31 cellular contexts compared by ENCODE assay signal in the genomic region with DNA sequence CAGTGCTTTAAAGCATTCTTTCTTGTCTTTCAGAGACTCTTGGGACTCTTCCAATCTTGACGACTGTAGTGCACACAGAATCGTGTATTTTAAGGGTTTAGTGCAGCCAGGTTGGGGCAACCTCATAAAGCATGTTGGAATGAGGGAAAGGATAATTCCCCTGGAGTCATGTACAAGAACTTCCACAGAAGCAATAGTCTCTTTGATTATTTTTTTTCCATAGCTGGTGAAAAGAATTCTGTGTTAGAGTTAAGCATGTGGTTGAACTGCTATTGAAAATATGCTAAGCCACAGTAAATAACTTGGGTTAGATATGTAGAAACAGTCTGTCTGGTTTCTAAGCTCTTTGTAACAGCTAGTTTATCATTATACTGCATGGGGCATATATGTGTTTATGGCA.
DNase-seq lines count a peak whose midpoint lies in the region; ATAC-seq and TF ChIP-seq lines count a peak whose summit lies in the region.
"Had no signal": no experiment of that assay in that cellular context is flagged by ENCODE, and none has a peak within 500 bp of the region (broad histone marks: within the 10 kb centered on the region; RNA-seq: fewer than 3 reads in every experiment).

No MANE protein-coding gene starts in this region.

- H2BK20ac ChIP-seq in H9 (ENCODE audit: low read depth, low read length, poor library complexity, severe bottlenecking): no peak overlapping the region

- H4K5ac ChIP-seq in H9 (ENCODE audit: insufficient read length, low read depth, low read length): no peak overlapping the region

- WGBS in H9 (ENCODE audit: extremely low coverage, insufficient read length, low lambda C conversion rate): no CpG with 5 or more reads among the region's 2 CpGs

- H3K4me2 ChIP-seq in fibroblast of lung (ENCODE audit: extremely low read depth, insufficient read depth, low read length) (no peak overlapping the region), osteoblast (ENCODE audit: insufficient read depth, low read length) (no peak overlapping the region), H9 (ENCODE audit: insufficient read depth, insufficient read length, low read length) (no peak overlapping the region)
- H3K4me2 ChIP-seq: BLaER1, hepatocyte had no signal

- no peak overlapping the region for H4K8ac ChIP-seq in H9 (replicated peaks; ENCODE audit: insufficient read length, low read depth, low read length)

- H3K9me3 ChIP-seq in fibroblast of lung (ENCODE audit: control insufficient read depth, insufficient read depth, low read depth, low read length) (no peaks in the 10 kb centered on the region), osteoblast (ENCODE audit: low read depth, low read length) (no peaks in the 10 kb centered on the region), H9 (ENCODE audit: control insufficient read depth, low read depth, low read length) (no peaks in the 10 kb centered on the region)
- H3K9me3 ChIP-seq: Caco-2, SJSA1 had no signal

- no peak overlapping the region for H3K27ac ChIP-seq in fibroblast of lung (ENCODE audit: insufficient read depth, low read length)
- no peak overlapping the region for H3K27ac ChIP-seq in osteoblast (ENCODE audit: low read depth, low read length)
- no peak overlapping the region for H3K27ac ChIP-seq in H9 (ENCODE audit: insufficient read length, low read depth, low read length)
- H3K27ac ChIP-seq: BLaER1, brain microvascular endothelial cell, dorsolateral prefrontal cortex, esophagus muscularis mucosa, GM23248, hepatocyte, SJSA1, suprapubic skin had no signal

- H3K4me3 ChIP-seq in fibroblast of lung (replicated peaks in 1 of 4; ENCODE audit: control extremely low read depth in 1 of 4, insufficient read depth in 1 of 4, low read depth in 3 of 4, low read length in 4 of 4) (no peak overlapping the region), osteoblast (ENCODE audit: insufficient read depth, low read length) (no peak overlapping the region)
- H3K4me3 ChIP-seq: BLaER1, dorsolateral prefrontal cortex, esophagus muscularis mucosa, GM23248, hepatocyte, SJSA1, suprapubic skin had no signal

- no peak overlapping the region for H3K14ac ChIP-seq in H9 (ENCODE audit: insufficient read depth, low read length)

- no peaks in the 10 kb centered on the region for H3K79me1 ChIP-seq in H9 (ENCODE audit: insufficient read depth, low read depth, low read length, poor library complexity, severe bottlenecking)

- H3K9ac ChIP-seq in fibroblast of lung (ENCODE audit: insufficient read depth, low read length) (no peak overlapping the region), H9 (ENCODE audit: extremely low read depth, insufficient read length, low read length) (no peak overlapping the region)
- H3K9ac ChIP-seq: BLaER1, GM23248 had no signal

- no peaks in the 10 kb centered on the region for H3K27me3 Mint-ChIP-seq in H9 (ENCODE audit: low read depth)
- H3K27me3 Mint-ChIP-seq in stimulated activated naive CD8-positive, alpha-beta T cell treated with anti-CD3 and anti-CD28 coated beads, Interleukin-15, amount 100 ng/mL, for 72 hours: peaks cover 18% of the 10 kb centered on the region
- H3K27me3 Mint-ChIP-seq: natural killer cell treated with Interleukin-12 subunit alpha and Interleukin-12 subunit beta and Interleukin-15 and Interleukin-18, amount 100 ng/mL, for 72 hours had no signal

- no peak overlapping the region for H2BK120ac ChIP-seq in H9 (ENCODE audit: low read depth, low read length, poor library complexity, severe bottlenecking)

- H4K20me1 ChIP-seq in fibroblast of lung (ENCODE audit: control insufficient read depth, extremely low read depth, insufficient read depth, low read length): no peaks in the 10 kb centered on the region
- H4K20me1 ChIP-seq in osteoblast (ENCODE audit: insufficient read depth, low read length): no peaks in the 10 kb centered on the region
- no peaks in the 10 kb centered on the region for H4K20me1 ChIP-seq in H9 (ENCODE audit: control insufficient read depth, insufficient read depth, insufficient read length)
- H4K20me1 ChIP-seq: BLaER1 had no signal

- TF ChIP-seq CTCF in fibroblast of lung (conservative IDR thresholded peaks at IDR 0.05 in 1 of 2, IDR thresholded peaks at IDR 0.05 in 1 of 2; ENCODE audit: low read depth in 1 of 2, low read length in 2 of 2) (no peak), osteoblast (IDR thresholded peaks at IDR 0.05; ENCODE audit: extremely low read depth, low read depth, low read length) (no peak), H9 (conservative IDR thresholded peaks at IDR 0.05) (no peak)

- ATAC-seq in GM19023 (IDR thresholded peaks at IDR 0.05; ENCODE audit: unreplicated experiment): no peak
- no peak for ATAC-seq in stimulated activated naive CD8-positive, alpha-beta T cell treated with anti-CD3 and anti-CD28 coated beads, Interleukin-15, amount 100 ng/mL, for 72 hours
- ATAC-seq: left cardiac atrium; natural killer cell treated with Interleukin-12 subunit alpha and Interleukin-12 subunit beta and Interleukin-15 and Interleukin-18, amount 100 ng/mL, for 72 hours; T-helper 17 cell had no signal

- DNase-seq in AG20443 (ENCODE audit: low spot score) (peak; percentile 22), RPMI7951 (ENCODE audit: low read depth) (peak; percentile 55), fibroblast of lung (ENCODE audit: low read depth in 2 of 2) (peak; percentile 24 to 84), osteoblast (ENCODE audit: insufficient read length, low spot score, missing footprints) (peak; percentile 27), H9 (no peak), NCI-H524 treated with DMSO at 0.1 percent for 48 hours (lab: John Stamatoyannopoulos, UW) (no peak)
- no peak for DNase-seq in stimulated activated naive CD8-positive, alpha-beta T cell treated with anti-CD3 and anti-CD28 coated beads, Interleukin-15, amount 100 ng/mL, for 72 hours
- DNase-seq: activated CD4-positive, alpha-beta T cell treated with anti-CD3 and anti-CD28 coated beads, Interleukin-2, amount 50 U/mL, for 1 hour; activated CD4-positive, CD25-positive, alpha-beta regulatory T cell; activated gamma-delta T cell treated with Interleukin-2 at 50 U/mL for 16 hours; activated T-cell treated with anti-CD3 and anti-CD28 coated beads, Interleukin-2, amount 50 U/mL, for 48 hours; brain microvascular endothelial cell; Caco-2; cerebellar nuclear complex; DMS53; dorsolateral prefrontal cortex; GDM1; GM23248; left cardiac atrium; NCI-H1092; NCI-H1694; small intestine; stimulated activated naive CD4-positive, alpha-beta T cell; T-helper 17 cell had no signal

- no peaks in the 10 kb centered on the region for H3K23me2 ChIP-seq in H9 (ENCODE audit: insufficient read length, low read depth, low read length, poor library complexity, severe bottlenecking)

- H2BK5ac ChIP-seq in H9 (ENCODE audit: insufficient read length, low read length): no peak overlapping the region

- no peak overlapping the region for H2BK15ac ChIP-seq in H9 (ENCODE audit: low read depth, low read length)

- H2AFZ ChIP-seq in fibroblast of lung (ENCODE audit: low read length) (no peak overlapping the region), osteoblast (ENCODE audit: low read length) (no peak overlapping the region), H9 (ENCODE audit: low read length) (no peak overlapping the region)
- H2AFZ ChIP-seq: GM23248, hepatocyte had no signal

- peaks cover 14 to 15% of the 10 kb centered on the region in 2 experiments for H3K9me3 Mint-ChIP-seq in H9
- peaks cover 3 to 11% of the 10 kb centered on the region in 2 donors for H3K9me3 Mint-ChIP-seq in stimulated activated naive CD8-positive, alpha-beta T cell treated with anti-CD3 and anti-CD28 coated beads, Interleukin-15, amount 100 ng/mL, for 72 hours

- H3K56ac ChIP-seq in H9 (ENCODE audit: insufficient read length, low read depth, low read length): no peak overlapping the region

- H2BK12ac ChIP-seq in H9 (ENCODE audit: insufficient read length, low read depth, low read length): no peak overlapping the region

- H3K23ac ChIP-seq in H9 (ENCODE audit: insufficient read length, low read depth, low read length): no peak overlapping the region

- peaks cover 2% of the 10 kb centered on the region for H3K27me3 ChIP-seq in fibroblast of lung (ENCODE audit: control insufficient read depth, insufficient read depth, low read length)
- no peaks in the 10 kb centered on the region for H3K27me3 ChIP-seq in osteoblast (ENCODE audit: insufficient read depth, low read length)
- no peaks in the 10 kb centered on the region for H3K27me3 ChIP-seq in H9 (ENCODE audit: insufficient read depth, low read length)
- H3K27me3 ChIP-seq: BLaER1, brain microvascular endothelial cell, dorsolateral prefrontal cortex, hepatocyte, SJSA1 had no signal

- no peak overlapping the region for H3K4me3 Mint-ChIP-seq in H9
- H3K4me3 Mint-ChIP-seq in stimulated activated naive CD8-positive, alpha-beta T cell treated with anti-CD3 and anti-CD28 coated beads, Interleukin-15, amount 100 ng/mL, for 72 hours: no peak overlapping the region
- H3K4me3 Mint-ChIP-seq: natural killer cell treated with Interleukin-12 subunit alpha and Interleukin-12 subunit beta and Interleukin-15 and Interleukin-18, amount 100 ng/mL, for 72 hours; T-helper 17 cell had no signal

- no peaks in the 10 kb centered on the region for H3K36me3 ChIP-seq in fibroblast of lung (ENCODE audit: control insufficient read depth, insufficient read depth, low read length)
- H3K36me3 ChIP-seq in osteoblast (ENCODE audit: insufficient read depth, low read length): no peaks in the 10 kb centered on the region
- H3K36me3 ChIP-seq: BLaER1, brain microvascular endothelial cell, esophagus muscularis mucosa, SJSA1, suprapubic skin had no signal

- H3K79me2 ChIP-seq in fibroblast of lung (ENCODE audit: control insufficient read depth, insufficient read depth, low read length): no peaks in the 10 kb centered on the region
- no peaks in the 10 kb centered on the region for H3K79me2 ChIP-seq in osteoblast (ENCODE audit: insufficient read depth, low read length)
- H3K79me2 ChIP-seq in H9 (ENCODE audit: insufficient read depth, low read length): no peaks in the 10 kb centered on the region
- H3K79me2 ChIP-seq: hepatocyte had no signal

- no peak overlapping the region for H3K4ac ChIP-seq in H9 (ENCODE audit: low read depth, low read length)

- H4K91ac ChIP-seq in H9 (ENCODE audit: insufficient read length, low read depth, low read length): no peak overlapping the region

- no peak overlapping the region for H3T11ph ChIP-seq in H9 (ENCODE audit: low read length)

- no peaks in the 10 kb centered on the region for H3K4me1 ChIP-seq in fibroblast of lung (ENCODE audit: control insufficient read depth, extremely low read depth, insufficient read depth, low read length)
- H3K4me1 ChIP-seq in osteoblast (ENCODE audit: insufficient read depth, low read length): peaks cover 3% of the 10 kb centered on the region
- no peaks in the 10 kb centered on the region for H3K4me1 ChIP-seq in H9 (ENCODE audit: insufficient read depth, low read length)
- H3K4me1 ChIP-seq: BLaER1, Caco-2, esophagus muscularis mucosa, SJSA1, suprapubic skin had no signal

- no peak overlapping the region for H3K18ac ChIP-seq in H9 (ENCODE audit: insufficient read length, low read depth, low read length)

- no peak overlapping the region for H3K27ac Mint-ChIP-seq in H9
- H3K27ac Mint-ChIP-seq in stimulated activated naive CD8-positive, alpha-beta T cell treated with anti-CD3 and anti-CD28 coated beads, Interleukin-15, amount 100 ng/mL, for 72 hours: no peak overlapping the region
- H3K27ac Mint-ChIP-seq: natural killer cell treated with Interleukin-12 subunit alpha and Interleukin-12 subunit beta and Interleukin-15 and Interleukin-18, amount 100 ng/mL, for 72 hours; T-helper 17 cell had no signal

- no peak overlapping the region for H2AK5ac ChIP-seq in H9 (ENCODE audit: insufficient read length, low read length)

- H3K36me3 Mint-ChIP-seq in H9 (ENCODE audit: insufficient read depth in 1 of 3, low read depth in 3 of 3): peaks cover 3 to 14% (median 3%) of the 10 kb centered on the region in 3 experiments

- peaks cover 0 to 15% of the 10 kb centered on the region in 2 experiments for H3K4me1 Mint-ChIP-seq in H9
- H3K4me1 Mint-ChIP-seq in stimulated activated naive CD8-positive, alpha-beta T cell treated with anti-CD3 and anti-CD28 coated beads, Interleukin-15, amount 100 ng/mL, for 72 hours: no peaks in the 10 kb centered on the region
- H3K4me1 Mint-ChIP-seq: T-helper 17 cell had no signal

Comparison
In these comparisons a context has a peak if more than half of its experiments do, and no peak if none do; other contexts are left out.
1. DNase-seq: peak in AG20443 (single experiment), RPMI7951 (single experiment), fibroblast of lung (2 of 2) and osteoblast (single experiment); none in H9 (single experiment), NCI-H524 treated with DMSO at 0.1 percent for 48 hours (single experiment) and stimulated activated naive CD8-positive, alpha-beta T cell treated with anti-CD3 and anti-CD28 coated beads, Interleukin-15, amount 100 ng/mL, for 72 hours (0 of 2).